ENCODE assay signal across 20 cellular contexts in the genomic region with DNA sequence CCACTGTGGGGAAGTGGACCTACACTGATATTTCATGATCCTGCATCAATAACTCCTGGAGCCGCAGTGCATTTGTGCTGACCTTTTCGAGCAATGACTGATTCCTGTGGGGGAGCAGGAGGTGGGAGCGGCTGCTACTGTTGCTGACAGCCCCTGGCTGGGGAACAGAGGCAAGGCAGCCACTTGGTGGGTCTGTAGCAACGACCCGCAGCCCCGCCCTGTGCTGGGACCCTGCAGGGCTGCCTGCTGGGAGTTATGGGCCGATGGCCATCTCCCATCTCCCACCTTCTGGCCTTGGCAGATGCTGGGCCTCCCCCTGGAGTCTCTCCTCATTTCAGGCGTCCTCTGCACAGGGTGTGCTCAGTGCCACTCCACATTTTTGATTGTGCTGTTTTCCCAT. TPM values are rescaled to one million over a fixed set of nuclear protein-coding genes. Genes with fewer than 3 reads are reported as not detected.
"Had no signal": no experiment of that assay in that cellular context is flagged by ENCODE, and none has a peak within 500 bp of the region (broad histone marks: within the 10 kb centered on the region; RNA-seq: fewer than 3 reads in every experiment).

No MANE protein-coding gene starts in this region.

- ATAC-seq: SK-N-SH treated with all-trans-retinoic acid at 6 μM for 48 hours had no signal

- DNase-seq: KBM-7, MV-4-11, NCI-H1048, NCI-H1105, NCI-H1417, NCI-H1436 treated with DMSO at 0.1 percent for 48 hours, NCI-H187 treated with DMSO at 0.1 percent for 48 hours, NCI-H2029 treated with DMSO at 0.1 percent for 48 hours, NCI-H2171 treated with DMSO at 0.1 percent for 48 hours, NCI-H345, NCI-H69, NCI-H774, RPMI8226, SHP77 treated with DMSO at 0.1 percent for 48 hours, SJCRH30, T-helper 1 cell had no signal

RNA-seq across cellular contexts. Expression of a gene that starts 42.1 kb away (rescaled TPM):
- total RNA-seq: LHCN-M2, MCF 10A, NCI-H460 had no signal
